In the genomic region with DNA sequence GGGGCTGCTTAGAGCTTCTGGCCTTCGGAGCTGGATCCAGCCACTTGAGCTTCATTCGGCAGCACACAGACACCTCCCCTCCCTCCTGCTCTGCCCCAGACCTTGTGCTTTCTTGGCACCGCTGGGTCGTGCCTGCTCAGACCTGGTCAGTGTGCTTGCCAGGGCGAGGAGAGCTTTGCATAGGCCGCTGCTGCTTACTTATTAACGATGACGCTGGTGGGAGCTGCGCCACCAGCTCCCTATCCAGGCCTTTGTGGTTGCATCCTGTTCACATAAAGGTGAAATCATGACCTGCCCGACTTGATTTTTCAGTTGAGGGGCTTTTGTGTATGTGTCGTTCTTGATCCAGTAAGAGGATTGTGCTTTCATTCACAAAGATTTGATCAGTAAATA, we compare ENCODE assay signal across 8 cellular contexts.
DNase-seq lines count a peak whose midpoint lies in the region; ATAC-seq and TF ChIP-seq lines count a peak whose summit lies in the region.

No MANE protein-coding gene starts in this region.

- no peak for DNase-seq in CD8-positive, alpha-beta memory T cell
- DNase-seq in naive B cell (no peak), epidermal melanocyte (ENCODE audit: insufficient read length, low spot score) (no peak), NCI-H226 (no peak), NCI-H446 (lab: John Stamatoyannopoulos, UW) (no peak)

- CTCF ChIA-PET in CD8-positive, alpha-beta memory T cell (lab: Charles Lee): interaction anchor here (0.9 to 1.2 kb wide), 2 partner anchors 115 to 315 kb away, joined by 3 read pairs; no protein-coding TSS in a partner anchor

- H3K4me1 ChIP-seq in CD8-positive, alpha-beta memory T cell (ENCODE audit: insufficient read depth, low read length): peaks cover 31% of the 10 kb centered on the region

- H3K36me3 ChIP-seq in CD8-positive, alpha-beta memory T cell (ENCODE audit: insufficient read depth, low read length): no peaks in the 10 kb centered on the region

- H3K4me1 Mint-ChIP-seq in CD8-positive, alpha-beta memory T cell: peaks cover 54 to 65% (median 59%) of the 10 kb centered on the region in 3 donors
- peaks cover 34 to 50% (median 44%) of the 10 kb centered on the region in 3 donors for H3K4me1 Mint-ChIP-seq in IgD-negative memory B cell
- H3K4me1 Mint-ChIP-seq in brain: peaks cover 82% of the 10 kb centered on the region
- peaks cover 47 to 69% (median 48%) of the 10 kb centered on the region in 3 donors for H3K4me1 Mint-ChIP-seq in naive B cell

- H3K4me3 Mint-ChIP-seq in CD8-positive, alpha-beta memory T cell: peak overlapping the region in 5 of 7 donors; percentile 30 to 57 (median 51)
- peak overlapping the region; percentile 62 to 88 (median 77) for H3K4me3 Mint-ChIP-seq in IgD-negative memory B cell
- H3K4me3 Mint-ChIP-seq in brain: peak overlapping the region; percentile 42 to 85 (median 73)
- H3K4me3 Mint-ChIP-seq in naive B cell: peak overlapping the region; percentile 66 to 89 (median 79)

- H3K27ac ChIP-seq in CD8-positive, alpha-beta memory T cell (ENCODE audit: low read depth, low read length): no peak overlapping the region

- no peak for TF ChIP-seq CTCF in brain (conservative IDR thresholded peaks at IDR 0.05)

- no peak overlapping the region for H3K4me3 ChIP-seq in CD8-positive, alpha-beta memory T cell (ENCODE audit: low read length)

- H3K9me3 ChIP-seq in CD8-positive, alpha-beta memory T cell (ENCODE audit: low read length): no peaks in the 10 kb centered on the region

- no peaks in the 10 kb centered on the region for H3K27me3 Mint-ChIP-seq in CD8-positive, alpha-beta memory T cell
- H3K27me3 Mint-ChIP-seq in IgD-negative memory B cell (no peaks in the 10 kb centered on the region), brain (no peaks in the 10 kb centered on the region), naive B cell (no peaks in the 10 kb centered on the region)

- peaks cover 0 to 2% (median 0%) of the 10 kb centered on the region in 3 donors for H3K36me3 Mint-ChIP-seq in CD8-positive, alpha-beta memory T cell
- H3K36me3 Mint-ChIP-seq in IgD-negative memory B cell: peaks cover 3% of the 10 kb centered on the region
- peaks cover 25% of the 10 kb centered on the region for H3K36me3 Mint-ChIP-seq in brain
- H3K36me3 Mint-ChIP-seq in naive B cell: peaks cover 0 to 1% of the 10 kb centered on the region in 2 donors

- peak overlapping the region in 4 of 8 donors; percentile 50 to 82 (median 61) for H3K27ac Mint-ChIP-seq in CD8-positive, alpha-beta memory T cell
- H3K27ac Mint-ChIP-seq in IgD-negative memory B cell (peak overlapping the region in 2 of 3 donors; percentile 71 to 87), brain (peak overlapping the region; percentile 81 to 97 (median 95)), naive B cell (peak overlapping the region in 5 of 6 donors; percentile 49 to 93 (median 70))

- no peaks in the 10 kb centered on the region for H3K9me3 Mint-ChIP-seq in CD8-positive, alpha-beta memory T cell
- H3K9me3 Mint-ChIP-seq in IgD-negative memory B cell (no peaks in the 10 kb centered on the region), brain (peaks cover 0 to 2% (median 0%) of the 10 kb centered on the region in 5 experiments), naive B cell (no peaks in the 10 kb centered on the region)

- H3K27me3 ChIP-seq in CD8-positive, alpha-beta memory T cell (ENCODE audit: insufficient read depth, low read length, poor library complexity, severe bottlenecking): no peaks in the 10 kb centered on the region

- POLR2A ChIA-PET in CD8-positive, alpha-beta memory T cell (lab: Charles Lee): no interaction called here

- peak; percentile 50 for ATAC-seq in GM19395 (IDR thresholded peaks at IDR 0.05; ENCODE audit: unreplicated experiment)
- peak; percentile 24 to 25 for ATAC-seq in naive B cell (ENCODE audit: low read depth in 2 of 2)
